15 cellular contexts compared by ENCODE assay signal in genomic region chr1:47534417-47534816, GRCh38.
A peak's percentile ranks its signal among the peaks of the same experiment; 100 is the strongest.
DNase-seq lines count a peak whose midpoint lies in the region; ATAC-seq, FAIRE-seq and TF ChIP-seq lines count a peak whose summit lies in the region.
"Had no signal": no experiment of that assay in that cellular context is flagged by ENCODE, and none has a peak within 500 bp of the region (broad histone marks: within the 10 kb centered on the region; RNA-seq: fewer than 3 reads in every experiment).

No MANE protein-coding gene starts in this region.

- no peaks in the 10 kb centered on the region for H4K20me1 ChIP-seq in mammary epithelial cell (ENCODE audit: insufficient read depth, low read length)

- no TSS peak for BruUV-seq in mammary epithelial cell (replicated peaks; lab: Mats Ljungman, UMichigan)

- ATAC-seq in Right ventricle myocardium inferior (peak; percentile 18), GM19023 (IDR thresholded peaks at IDR 0.05; ENCODE audit: unreplicated experiment) (no peak)

- no peak overlapping the region for H2BK12ac ChIP-seq in mesenchymal stem cell (ENCODE audit: low read length in 2 of 2)

- no peak overlapping the region for H3K14ac ChIP-seq in mesenchymal stem cell (ENCODE audit: low read length in 2 of 2)

- 89% methylated on average over 4 of the region's 5 CpGs for whole genome bisulfite sequencing in mammary epithelial cell (ENCODE audit: low coverage, missing lambda C conversion rate)
- WGBS in mesenchymal stem cell = 49% methylated on average over 5 of the region's 5 CpGs

- no peak overlapping the region for H4K91ac ChIP-seq in mesenchymal stem cell (ENCODE audit: low read length)

- H3K23ac ChIP-seq in mesenchymal stem cell (ENCODE audit: low read length in 2 of 2) = no peak overlapping the region

- DNase-seq in Right ventricle myocardium inferior (ENCODE audit: missing footprints) (no peak), right atrium auricular region (ENCODE audit: low spot score) (no peak), mammary epithelial cell (peak; percentile 14), mesenchymal stem cell (peak; percentile 13), urothelium cell line (ENCODE audit: low spot score) (peak; percentile 25), DMS 273 (lab: John Stamatoyannopoulos, UW; ENCODE audit: unreplicated experiment) (no peak), DMS53 (lab: John Stamatoyannopoulos, UW) (no peak)
- DNase-seq: activated CD4-positive, alpha-beta T cell treated with anti-CD3 and anti-CD28 coated beads for 4 hours; activated T-cell treated with anti-CD3 and anti-CD28 coated beads, Interleukin-2, amount 50 U/mL, for 1 hour; MM.1S; PC-9; T-helper 1 cell; upper lobe of left lung had no signal

- peaks cover 0 to 5% of the 10 kb centered on the region in 2 donors for H3K9me3 ChIP-seq in right atrium auricular region
- H3K9me3 ChIP-seq in mammary epithelial cell (replicated peaks; ENCODE audit: insufficient read depth, low read length) = peaks cover under 1% of the 10 kb centered on the region
- H3K9me3 ChIP-seq in mesenchymal stem cell (ENCODE audit: control insufficient read depth, low read length) = peaks cover 4% of the 10 kb centered on the region

- H3K4me3 ChIP-seq in right atrium auricular region (no peak overlapping the region), mammary epithelial cell (replicated peaks in 1 of 3; ENCODE audit: insufficient read depth in 1 of 3, low read depth in 2 of 3, low read length in 3 of 3) (no peak overlapping the region), mesenchymal stem cell (ENCODE audit: insufficient read depth in 1 of 2, low read depth in 1 of 2, low read length in 2 of 2) (no peak overlapping the region)
- H3K4me3 ChIP-seq: PC-9 had no signal

- no peak overlapping the region for H2BK120ac ChIP-seq in mesenchymal stem cell (ENCODE audit: low read depth, low read length)

- no peak overlapping the region for H2AK5ac ChIP-seq in mesenchymal stem cell (ENCODE audit: low read length, severe bottlenecking)

- H3K18ac ChIP-seq in mesenchymal stem cell (ENCODE audit: low read depth in 1 of 2, low read length in 2 of 2) = no peak overlapping the region

- peak overlapping the region in 1 of 2 donors; percentile 3 for H3K27ac ChIP-seq in right atrium auricular region
- no peak overlapping the region for H3K27ac ChIP-seq in mammary epithelial cell (ENCODE audit: insufficient read depth, low read depth, low read length)
- no peak overlapping the region for H3K27ac ChIP-seq in mesenchymal stem cell (ENCODE audit: low read length, poor library complexity, severe bottlenecking)
- H3K27ac ChIP-seq: PC-9, upper lobe of left lung had no signal

- H3K27me3 ChIP-seq in right atrium auricular region (no peaks in the 10 kb centered on the region), mammary epithelial cell (ENCODE audit: insufficient read depth, low read length) (no peaks in the 10 kb centered on the region), mesenchymal stem cell (ENCODE audit: control insufficient read depth in 1 of 2, insufficient read depth in 1 of 2, low read length in 2 of 2) (peaks cover 51 to 52% of the 10 kb centered on the region in 2 experiments)
- H3K27me3 ChIP-seq: upper lobe of left lung had no signal

- H2AFZ ChIP-seq in mammary epithelial cell (ENCODE audit: low read depth, low read length) (peak overlapping the region; percentile 39), mesenchymal stem cell (ENCODE audit: low read depth, low read length) (no peak overlapping the region)
- H2AFZ ChIP-seq: PC-9 had no signal

- H3K79me2 ChIP-seq in mammary epithelial cell (ENCODE audit: insufficient read depth, low read length) = no peaks in the 10 kb centered on the region

- no peaks in the 10 kb centered on the region for H3K36me3 ChIP-seq in right atrium auricular region
- no peaks in the 10 kb centered on the region for H3K36me3 ChIP-seq in mammary epithelial cell (ENCODE audit: insufficient read depth, low read length)
- no peaks in the 10 kb centered on the region for H3K36me3 ChIP-seq in mesenchymal stem cell (ENCODE audit: control insufficient read depth in 1 of 2, insufficient read depth in 2 of 2, low read depth in 1 of 2, low read length in 2 of 2)
- H3K36me3 ChIP-seq: upper lobe of left lung had no signal

- no peak overlapping the region for H2BK15ac ChIP-seq in mesenchymal stem cell (ENCODE audit: low read depth, poor library complexity, severe bottlenecking)

- no peak overlapping the region for H4K8ac ChIP-seq in mesenchymal stem cell (ENCODE audit: low read length)

- intact Hi-C loops in Right ventricle myocardium inferior (cut with DNase I) (loop anchor here (5.0 to 10.0 kb wide), 3 partner anchors 53 to 100 kb away; partner anchors contain the start of gene FOXD2), mammary epithelial cell (cut with micrococcal nuclease) (no loop called here)

- in situ Hi-C loops in mammary epithelial cell (cut with MboI; ENCODE audit: low sequenced_read_pairs in 2 of 2) = loop anchor here in 1 of 2 donors (10.0 kb wide), 1 partner anchor 90 kb away; no protein-coding TSS in a partner anchor

- no peak for FAIRE-seq in urothelium cell line (lab: Jason Lieb, UNC)
- FAIRE-seq: endothelial cell of umbilical vein had no signal

- H3K4me2 ChIP-seq in mammary epithelial cell (ENCODE audit: insufficient read depth, low read depth, low read length) (no peak overlapping the region), mesenchymal stem cell (ENCODE audit: low read length, poor library complexity, severe bottlenecking) (no peak overlapping the region)
- H3K4me2 ChIP-seq: PC-9 had no signal

- H3K4ac ChIP-seq in mesenchymal stem cell (ENCODE audit: low read depth in 1 of 2, low read length in 2 of 2) = peak overlapping the region in 1 of 2 experiments; percentile 6

- CTCF ChIA-PET in mammary epithelial cell (lab: Charles Lee; ENCODE audit: low non-redundant PET) = no interaction called here

- no peak overlapping the region for H2BK5ac ChIP-seq in mesenchymal stem cell (ENCODE audit: low read depth, low read length, poor library complexity, severe bottlenecking)

- H3K4me1 ChIP-seq in right atrium auricular region (peaks cover 0 to 20% of the 10 kb centered on the region in 2 donors), mammary epithelial cell (ENCODE audit: insufficient read depth, low read length) (peaks cover 8% of the 10 kb centered on the region), mesenchymal stem cell (ENCODE audit: control insufficient read depth, insufficient read depth, low read depth, low read length) (peaks cover 5% of the 10 kb centered on the region)

- H3K9ac ChIP-seq in mammary epithelial cell (ENCODE audit: insufficient read depth, low read length) (no peak overlapping the region), mesenchymal stem cell (ENCODE audit: low read length) (no peak overlapping the region)

- TF ChIP-seq CTCF in right atrium auricular region (IDR thresholded peaks at IDR 0.05) = no peak
- no peak for TF ChIP-seq CTCF in mammary epithelial cell (conservative IDR thresholded peaks at IDR 0.05 in 1 of 2, IDR thresholded peaks at IDR 0.05 in 1 of 2; ENCODE audit: extremely low read depth in 1 of 2, insufficient read depth in 1 of 2, low read depth in 1 of 2, low read length in 2 of 2)

- dilution Hi-C loops in mammary epithelial cell (cut with HindIII; ENCODE audit: low sequenced_read_pairs) = no loop called here

- no peaks in the 10 kb centered on the region for H3K79me1 ChIP-seq in mesenchymal stem cell (replicated peaks; ENCODE audit: low read length, poor library complexity, severe bottlenecking)

Comparison
In these comparisons a context has a peak if more than half of its experiments do, and no peak if none do; other contexts are left out.
1. DNase-seq: peak in mammary epithelial cell (single experiment), mesenchymal stem cell (single experiment) and urothelium cell line (single experiment); none in Right ventricle myocardium inferior (single experiment), right atrium auricular region (single experiment), DMS 273 (single experiment) and DMS53 (single experiment).